Comparison of ENCODE assay signal across 27 cellular contexts in the genomic region with DNA sequence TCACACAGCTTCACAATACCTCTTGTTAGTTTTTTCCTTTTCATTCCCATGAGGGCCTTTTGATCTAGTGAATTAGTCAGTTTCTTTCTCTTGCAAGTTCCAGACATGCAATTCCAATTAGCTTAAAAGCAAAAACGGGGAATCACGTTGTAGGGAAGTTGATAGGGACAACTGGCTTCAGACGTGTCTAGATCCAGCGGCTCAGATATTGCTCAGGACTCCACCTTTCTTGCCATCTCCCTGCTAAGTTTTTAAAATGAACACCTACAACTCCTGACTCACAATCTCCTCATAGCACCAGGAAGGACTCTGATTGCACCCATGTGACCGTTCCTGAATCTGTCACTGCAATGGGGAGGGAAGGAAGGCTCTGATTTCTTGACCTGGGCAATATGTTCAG.
A peak's percentile ranks its signal among the peaks of the same experiment; 100 is the strongest.
DNase-seq lines count a peak whose midpoint lies in the region; ATAC-seq and TF ChIP-seq lines count a peak whose summit lies in the region.
"Had no signal": no experiment of that assay in that cellular context is flagged by ENCODE, and none has a peak within 500 bp of the region (broad histone marks: within the 10 kb centered on the region; RNA-seq: fewer than 3 reads in every experiment).

No MANE protein-coding gene starts in this region.

- no peak overlapping the region for H3K4me2 ChIP-seq in GM23248 (ENCODE audit: unreplicated experiment)
- no peak overlapping the region for H3K4me2 ChIP-seq in PC-3 (ENCODE audit: low read length)

- H3K4me1 ChIP-seq in GM23248 (ENCODE audit: insufficient read depth) (peaks cover 74% of the 10 kb centered on the region), PC-3 (ENCODE audit: insufficient read depth, low read length) (peaks cover 72% of the 10 kb centered on the region), esophagus squamous epithelium (peaks cover 7 to 54% (median 34%) of the 10 kb centered on the region in 3 donors), neutrophil (ENCODE audit: control insufficient read depth in 1 of 2, insufficient read depth in 1 of 2, low read depth in 1 of 2, low read length in 1 of 2) (peaks cover 72% of the 10 kb centered on the region in 2 experiments), right lobe of liver (peaks cover 0 to 34% (median 11%) of the 10 kb centered on the region in 4 donors), suprapubic skin (peaks cover 28% of the 10 kb centered on the region)
- H3K4me1 ChIP-seq: HAP-1 had no signal

- peak overlapping the region; percentile 60 for H3K27ac ChIP-seq in GM23248
- peak overlapping the region; percentile 60 for H3K27ac ChIP-seq in PC-3 (ENCODE audit: low read length)
- H3K27ac ChIP-seq in esophagus squamous epithelium: peak overlapping the region in 3 of 4 donors; percentile 65 to 85 (median 72)
- H3K27ac ChIP-seq in neutrophil: peak overlapping the region; percentile 79
- H3K27ac ChIP-seq in right lobe of liver: no peak overlapping the region
- H3K27ac ChIP-seq in suprapubic skin: no peak overlapping the region
- H3K27ac ChIP-seq: coronary artery, ovary had no signal

- 12 to 19% methylated on average over 5 of the region's 5 CpGs for WGBS in GM23248 (ENCODE audit: low coverage in 1 of 2, low lambda C conversion rate in 2 of 2, missing lambda C conversion rate in 2 of 2), 2 experiments
- 21 to 48% methylated on average over 5 of the region's 5 CpGs for WGBS in esophagus squamous epithelium, 2 donors
- 83% methylated on average over 4 of the region's 5 CpGs for WGBS in right lobe of liver (ENCODE audit: insufficient coverage, low coverage, low lambda C conversion rate, missing lambda C conversion rate)
- 65% methylated on average over 5 of the region's 5 CpGs for WGBS in suprapubic skin

- H3K79me2 ChIP-seq in GM23248 (ENCODE audit: insufficient read depth) (no peaks in the 10 kb centered on the region), PC-3 (ENCODE audit: low read length) (0 out of 2 replicates have a peak, but pooled peaks cover 6% of the 10 kb centered on the region)

- H3K9me3 ChIP-seq in GM23248 (ENCODE audit: low read depth) (no peaks in the 10 kb centered on the region), PC-3 (ENCODE audit: low read length) (no peaks in the 10 kb centered on the region), esophagus squamous epithelium (no peaks in the 10 kb centered on the region), neutrophil (no peaks in the 10 kb centered on the region), right lobe of liver (no peaks in the 10 kb centered on the region), suprapubic skin (no peaks in the 10 kb centered on the region)
- H3K9me3 ChIP-seq: HAP-1, ovary had no signal

- H3K9me3 Mint-ChIP-seq in activated naive CD8-positive, alpha-beta T cell treated with anti-CD3 and anti-CD28 coated beads for 36 hours: no peaks in the 10 kb centered on the region
- H3K9me3 Mint-ChIP-seq: activated CD4-positive, alpha-beta memory T cell treated with anti-CD3 and anti-CD28 coated beads, Interleukin-2, amount 10 ng/mL, durations not matched to agents 7 days and 5 days; natural killer cell had no signal

- POLR2A ChIA-PET in PC-3 (lab: Charles Lee; ENCODE audit: unreplicated experiment): interaction anchor here (0.5 to 0.7 kb wide), 2 partner anchors 33 to 138 kb away, joined by 3 read pairs; no protein-coding TSS in a partner anchor

- H2AFZ ChIP-seq in GM23248 (peak overlapping the region; percentile 24), PC-3 (ENCODE audit: low read length) (no peak overlapping the region)

- H3K27ac Mint-ChIP-seq in activated naive CD8-positive, alpha-beta T cell treated with anti-CD3 and anti-CD28 coated beads for 36 hours: no peak overlapping the region
- H3K27ac Mint-ChIP-seq: activated CD4-positive, alpha-beta memory T cell treated with anti-CD3 and anti-CD28 coated beads, Interleukin-2, amount 10 ng/mL, durations not matched to agents 7 days and 5 days; natural killer cell had no signal

- TF ChIP-seq EP300 in suprapubic skin (IDR thresholded peaks at IDR 0.05): no peak

- in situ Hi-C loops in GM23248 (cut with MboI): no loop called here

- H3K9ac ChIP-seq in GM23248 (no peak overlapping the region), PC-3 (ENCODE audit: low read length) (no peak overlapping the region)

- 0 out of 2 replicates have a peak, but pooled peaks cover 4% of the 10 kb centered on the region for H3K9me2 ChIP-seq in GM23248 (ENCODE audit: insufficient read depth)
- H3K9me2 ChIP-seq in PC-3 (replicated peaks; ENCODE audit: low read length): no peaks in the 10 kb centered on the region

- peaks cover 27% of the 10 kb centered on the region for H3K27me3 Mint-ChIP-seq in activated naive CD8-positive, alpha-beta T cell treated with anti-CD3 and anti-CD28 coated beads for 36 hours
- H3K27me3 Mint-ChIP-seq: activated CD4-positive, alpha-beta memory T cell treated with anti-CD3 and anti-CD28 coated beads, Interleukin-2, amount 10 ng/mL, durations not matched to agents 7 days and 5 days had no signal

- BruUV-seq in PC-3 (replicated peaks; lab: Mats Ljungman, UMichigan): no TSS peak

- H3K36me3 ChIP-seq in GM23248 (ENCODE audit: low read depth): no peaks in the 10 kb centered on the region
- no peaks in the 10 kb centered on the region for H3K36me3 ChIP-seq in PC-3 (ENCODE audit: low read depth, low read length)
- H3K36me3 ChIP-seq in esophagus squamous epithelium: no peaks in the 10 kb centered on the region
- H3K36me3 ChIP-seq in neutrophil: no peaks in the 10 kb centered on the region
- H3K36me3 ChIP-seq in right lobe of liver: peaks cover 0 to 3% (median 0%) of the 10 kb centered on the region in 4 donors
- H3K36me3 ChIP-seq in suprapubic skin: no peaks in the 10 kb centered on the region
- H3K36me3 ChIP-seq: brain microvascular endothelial cell, HAP-1, ovary had no signal

- H3K4me1 Mint-ChIP-seq in activated naive CD8-positive, alpha-beta T cell treated with anti-CD3 and anti-CD28 coated beads for 36 hours: no peaks in the 10 kb centered on the region
- H3K4me1 Mint-ChIP-seq: activated CD4-positive, alpha-beta memory T cell treated with anti-CD3 and anti-CD28 coated beads, Interleukin-2, amount 10 ng/mL, durations not matched to agents 7 days and 5 days; natural killer cell had no signal

- no peak overlapping the region for H3K4me3 Mint-ChIP-seq in activated naive CD8-positive, alpha-beta T cell treated with anti-CD3 and anti-CD28 coated beads for 36 hours
- H3K4me3 Mint-ChIP-seq: activated CD4-positive, alpha-beta memory T cell treated with anti-CD3 and anti-CD28 coated beads, Interleukin-2, amount 10 ng/mL, durations not matched to agents 7 days and 5 days; natural killer cell had no signal

- H4K20me1 ChIP-seq in GM23248 (ENCODE audit: insufficient read depth) (no peaks in the 10 kb centered on the region), PC-3 (ENCODE audit: low read length) (no peaks in the 10 kb centered on the region)

- ATAC-seq in PC-3 (no peak), right lobe of liver (no peak), GM19035 (IDR thresholded peaks at IDR 0.05; ENCODE audit: unreplicated experiment) (no peak)
- ATAC-seq: natural killer cell, sciatic nerve had no signal

- peak; percentile 56 for DNase-seq in GM23248
- DNase-seq in PC-3: peak; percentile 22
- no peak for DNase-seq in esophagus squamous epithelium (lab: John Stamatoyannopoulos, UW)
- DNase-seq in right lobe of liver: no peak
- no peak for DNase-seq in suprapubic skin (ENCODE audit: low spot score in 2 of 2)
- DNase-seq in activated naive CD8-positive, alpha-beta T cell treated with anti-CD3 and anti-CD28 coated beads for 36 hours: no peak
- DNase-seq: activated CD4-positive, alpha-beta memory T cell treated with anti-CD3 and anti-CD28 coated beads, Interleukin-2, amount 10 ng/mL, durations not matched to agents 7 days and 5 days; activated gamma-delta T cell; brain microvascular endothelial cell; DMS153; foreskin melanocyte; hypothalamus; islet precursor cell; KBM-7; natural killer cell; NCI-H2227 treated with DMSO at 0.1 percent for 48 hours; NCI-H748 treated with DMSO at 0.1 percent for 48 hours; ovary; SHP77; stimulated activated CD4-positive, alpha-beta T cell treated with anti-CD3 and anti-CD28 coated beads, Interleukin-15, amount 100 ng/mL, for 24 hours; stimulated activated CD8-positive, alpha-beta memory T cell treated with anti-CD3 and anti-CD28 coated beads, Interleukin-4, amount 100 ng/mL, for 48 hours; SW 1271 had no signal

- TF ChIP-seq POLR2A in esophagus squamous epithelium (IDR thresholded peaks at IDR 0.05) (no peak), right lobe of liver (IDR thresholded peaks at IDR 0.05) (no peak), suprapubic skin (IDR thresholded peaks at IDR 0.05) (no peak)

- H3K4me3 ChIP-seq in GM23248 (no peak overlapping the region), PC-3 (ENCODE audit: low read length) (no peak overlapping the region), esophagus squamous epithelium (no peak overlapping the region), neutrophil (ENCODE audit: low read depth in 1 of 2, low read length in 1 of 2) (no peak overlapping the region), right lobe of liver (no peak overlapping the region), suprapubic skin (no peak overlapping the region)
- H3K4me3 ChIP-seq: coronary artery, HAP-1, ovary had no signal

- CTCF ChIA-PET in PC-3 (lab: Charles Lee): no interaction called here

- intact Hi-C loops in PC-3 (cut with micrococcal nuclease): loop anchor here (2.0 kb wide), 1 partner anchor 30 kb away; no protein-coding TSS in a partner anchor
- intact Hi-C loops in esophagus squamous epithelium (cut with DNase I): no loop called here
- intact Hi-C loops in right lobe of liver (cut with DNase I): no loop called here

- H3K27me3 ChIP-seq in GM23248 (replicated peaks; ENCODE audit: insufficient read depth): no peaks in the 10 kb centered on the region
- H3K27me3 ChIP-seq in PC-3 (ENCODE audit: low read length): no peaks in the 10 kb centered on the region
- no peaks in the 10 kb centered on the region for H3K27me3 ChIP-seq in esophagus squamous epithelium
- no peaks in the 10 kb centered on the region for H3K27me3 ChIP-seq in neutrophil
- H3K27me3 ChIP-seq in right lobe of liver: no peaks in the 10 kb centered on the region
- H3K27me3 ChIP-seq in suprapubic skin: no peaks in the 10 kb centered on the region
- H3K27me3 ChIP-seq: brain microvascular endothelial cell, ovary had no signal

- TF ChIP-seq CTCF in PC-3 (conservative IDR thresholded peaks at IDR 0.05; ENCODE audit: low read depth, low read length) (no peak), esophagus squamous epithelium (IDR thresholded peaks at IDR 0.05) (no peak), neutrophil (IDR thresholded peaks at IDR 0.05) (no peak), right lobe of liver (IDR thresholded peaks at IDR 0.05) (no peak), suprapubic skin (IDR thresholded peaks at IDR 0.05) (no peak)

- no peaks in the 10 kb centered on the region for H3K36me3 Mint-ChIP-seq in activated naive CD8-positive, alpha-beta T cell treated with anti-CD3 and anti-CD28 coated beads for 36 hours
- H3K36me3 Mint-ChIP-seq: natural killer cell had no signal

- H3F3A ChIP-seq in GM23248 (ENCODE audit: insufficient read depth): peaks cover 65% of the 10 kb centered on the region
- H3F3A ChIP-seq in PC-3 (ENCODE audit: low read length, unreplicated experiment): no peaks in the 10 kb centered on the region

Comparison
In these comparisons a context has a peak if more than half of its experiments do, and no peak if none do; other contexts are left out.
1. DNase-seq: peak in GM23248 (single experiment) and PC-3 (single experiment); none in esophagus squamous epithelium (single experiment), right lobe of liver (0 of 3), suprapubic skin (0 of 2) and activated naive CD8-positive, alpha-beta T cell treated with anti-CD3 and anti-CD28 coated beads for 36 hours (single experiment).
2. H3K27ac ChIP-seq: peak in GM23248 (single experiment), PC-3 (single experiment), esophagus squamous epithelium (3 of 4) and neutrophil (single experiment); none in right lobe of liver (0 of 3) and suprapubic skin (single experiment).